11 cellular contexts compared by ENCODE assay signal in the genomic region with DNA sequence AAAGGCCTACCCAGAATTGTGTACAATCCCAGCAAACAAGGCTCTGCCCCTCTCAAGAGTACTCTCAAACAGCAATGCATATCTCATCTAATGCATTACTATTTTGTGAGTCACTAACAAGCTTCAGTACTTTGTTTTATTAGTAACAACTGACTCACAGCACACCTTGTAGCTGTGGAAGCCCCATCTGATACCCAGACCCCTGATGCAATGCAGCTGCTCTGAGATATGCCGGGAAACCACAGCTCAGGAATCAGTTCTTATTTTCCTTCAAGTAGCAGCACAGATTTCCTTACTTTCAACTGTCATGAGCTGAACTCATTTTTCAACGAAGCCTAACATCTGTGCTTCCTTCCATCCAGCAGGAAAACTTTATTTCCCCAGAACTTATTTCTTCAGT. TPM values are rescaled to one million over a fixed set of nuclear protein-coding genes. Genes with fewer than 3 reads are reported as not detected.
A peak's percentile ranks its signal among the peaks of the same experiment; 100 is the strongest.
DNase-seq lines count a peak whose midpoint lies in the region; ATAC-seq and TF ChIP-seq lines count a peak whose summit lies in the region.
"Had no signal": no experiment of that assay in that cellular context is flagged by ENCODE, and none has a peak within 500 bp of the region (broad histone marks: within the 10 kb centered on the region; RNA-seq: fewer than 3 reads in every experiment).

No MANE protein-coding gene starts in this region.

- intact Hi-C loops in body of pancreas (cut with DNase I) (no loop called here), CD14-positive monocyte (cut with micrococcal nuclease) (no loop called here)

- H3K36me3 ChIP-seq in body of pancreas (replicated peaks in 1 of 2; ENCODE audit: insufficient read depth in 1 of 2, low read depth in 2 of 2) (no peaks in the 10 kb centered on the region), lung (ENCODE audit: control insufficient read depth in 2 of 2, insufficient read depth in 2 of 2, low read length in 2 of 2) (no peaks in the 10 kb centered on the region)

- H3K4me1 Mint-ChIP-seq in CD14-positive monocyte, result no peaks in the 10 kb centered on the region

- TF ChIP-seq POLR2A in body of pancreas (IDR thresholded peaks at IDR 0.05), result no peak

- H3K27me3 ChIP-seq in body of pancreas, result no peaks in the 10 kb centered on the region
- H3K27me3 ChIP-seq in lung (ENCODE audit: control insufficient read depth, insufficient read depth), result no peaks in the 10 kb centered on the region

- H3K4me3 ChIP-seq in AG10803 (ENCODE audit: low read length) (no peak overlapping the region), body of pancreas (no peak overlapping the region), lung (no peak overlapping the region)
- H3K4me3 ChIP-seq: dorsolateral prefrontal cortex had no signal

- H3K4me3 Mint-ChIP-seq in CD14-positive monocyte, result no peak overlapping the region

- peak overlapping the region in 3 of 4 donors; percentile 16 to 90 (median 20) for H3K27ac ChIP-seq in body of pancreas
- peak overlapping the region in 1 of 2 donors; percentile 75 for H3K27ac ChIP-seq in lung (ENCODE audit: low read depth in 1 of 2, low read length in 1 of 2)
- H3K27ac ChIP-seq: dorsolateral prefrontal cortex had no signal

- peaks cover 79% of the 10 kb centered on the region for H3K4me1 ChIP-seq in body of pancreas
- H3K4me1 ChIP-seq in lung (ENCODE audit: control insufficient read depth in 2 of 2, insufficient read depth in 2 of 2, low read length in 2 of 2), result peaks cover 5 to 9% of the 10 kb centered on the region in 2 donors

- in situ Hi-C loops in G401 (cut with HindIII; ENCODE audit: low sequenced_read_pairs), result no loop called here

- no peaks in the 10 kb centered on the region for H3K9me3 ChIP-seq in body of pancreas
- H3K9me3 ChIP-seq in lung (ENCODE audit: control insufficient read depth in 2 of 2, insufficient read depth in 1 of 2, low read length in 1 of 2), result peaks cover 0 to 3% of the 10 kb centered on the region in 2 donors

- TF ChIP-seq CTCF in AG10803 (conservative IDR thresholded peaks at IDR 0.05; ENCODE audit: low read length), result no peak
- TF ChIP-seq CTCF in body of pancreas (IDR thresholded peaks at IDR 0.05), result no peak
- TF ChIP-seq CTCF in lung (IDR thresholded peaks at IDR 0.05; ENCODE audit: control extremely low read depth, extremely low read depth), result no peak
- TF ChIP-seq CTCF in CD14-positive monocyte (IDR thresholded peaks at IDR 0.05), result no peak

- H3K27me3 Mint-ChIP-seq in CD14-positive monocyte (ENCODE audit: low read depth in 3 of 3), result peaks cover 5 to 17% (median 15%) of the 10 kb centered on the region in 3 donors

- DNase-seq in AG10803 (ENCODE audit: low read depth) (peak; percentile 79), HT-29 (ENCODE audit: low spot score) (peak; percentile 58), body of pancreas (peak in 3 of 4 donors; percentile 25 to 49 (median 44)), lung (ENCODE audit: low spot score) (no peak), CD14-positive monocyte (ENCODE audit: low spot score) (no peak), G401 (ENCODE audit: low spot score) (no peak)
- DNase-seq: DMS153; dorsolateral prefrontal cortex; stimulated activated CD4-positive, alpha-beta T cell treated with anti-CD3 and anti-CD28 coated beads, Interleukin-12 subunit alpha, Interleukin-12 subunit beta, amount 100 ng/mL, for 4 hours had no signal

- WGBS in body of pancreas, 2 donors, result 24 to 26% methylated on average over 2 of the region's 2 CpGs
- WGBS in lung, 2 donors, result 38 to 43% methylated on average over 2 of the region's 2 CpGs

- peaks cover 0 to 8% (median 0%) of the 10 kb centered on the region in 7 donors for H3K9me3 Mint-ChIP-seq in CD14-positive monocyte

- H3K27ac Mint-ChIP-seq in CD14-positive monocyte, result no peak overlapping the region

- H3K36me3 Mint-ChIP-seq in CD14-positive monocyte, result no peaks in the 10 kb centered on the region

- ATAC-seq in body of pancreas (no peak), lung (ENCODE audit: insufficient read depth, low FRiP score) (peak; percentile 31), GM21447 (IDR thresholded peaks at IDR 0.05; ENCODE audit: unreplicated experiment) (no peak), HG02798 (IDR thresholded peaks at IDR 0.05; ENCODE audit: poor library complexity, unreplicated experiment) (no peak)

RNA-seq across cellular contexts. Expression of gene CCNL1, which starts 37.8 kb away (rescaled TPM):
- total RNA-seq in HT-29 (2014; rRNA removed; shearing (Covaris generic)), result 302 and 313 TPM in 2 replicates
- total RNA-seq in body of pancreas (100 to 1,000 TPM; 194 to 196 TPM), lung (100 to 1,000 TPM in 1 of 2 donors, 10 to 100 TPM in 1; 91.1 to 383 TPM)
- polyA plus RNA-seq in lung (100 to 1,000 TPM in 1 of 2 donors, 10 to 100 TPM in 1; 95.3 to 124 TPM), CD14-positive monocyte (10 to 100 TPM; 32.0 to 42.3 TPM)
- total RNA-seq in G401 (2014; rRNA removed; shearing (Covaris generic)), result 55.3 and 87.5 TPM in 2 replicates

Comparison
In these comparisons a context has a peak if more than half of its experiments do, and no peak if none do; other contexts are left out.
1. DNase-seq: peak in AG10803 (single experiment), HT-29 (single experiment) and body of pancreas (3 of 4); none in lung (single experiment), CD14-positive monocyte (single experiment) and G401 (single experiment).